In the genomic region with DNA sequence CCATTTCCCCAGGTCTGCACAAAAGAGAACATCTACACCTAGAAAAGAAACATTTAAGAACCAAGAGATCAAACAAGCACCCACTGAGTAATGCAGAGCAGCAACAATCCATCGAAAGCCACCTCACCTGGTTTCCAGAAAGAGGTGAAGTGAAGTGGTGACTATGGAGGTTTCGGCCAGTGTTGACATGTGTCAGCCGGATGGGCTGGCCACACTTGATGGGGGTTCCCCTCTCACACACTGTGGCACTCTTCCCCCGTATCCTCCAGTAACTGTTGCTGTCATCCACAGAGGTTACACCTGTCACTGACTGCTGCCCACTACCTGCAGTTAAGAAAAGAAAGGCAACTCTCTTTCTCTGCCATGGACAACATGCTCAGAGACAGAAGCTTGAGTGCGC, we compare ENCODE assay signal across 1 cellular context.
TF ChIP-seq lines count a peak whose summit lies in the region.

No MANE protein-coding gene starts in this region.

TF ChIP-seq in GM23338, 12 proteins besides CTCF, POLR2A, EP300 and RAD21:
- TF ChIP-seq ZNF331 (CRISPR knock-in tag; IDR thresholded peaks at IDR 0.05; ENCODE audit: low read depth) (no peak), NANOG (IDR thresholded peaks at IDR 0.05; ENCODE audit: borderline replicate concordance) (no peak), JUNB (IDR thresholded peaks at IDR 0.05; ENCODE audit: unreplicated experiment) (no peak), POLR2AphosphoS5 (IDR thresholded peaks at IDR 0.05; ENCODE audit: low read depth) (no peak), EZH2 (IDR thresholded peaks at IDR 0.05; ENCODE audit: low read depth, unreplicated experiment) (no peak), EZH2phosphoT487 (IDR thresholded peaks at IDR 0.05; ENCODE audit: unreplicated experiment) (no peak), STAT1 (IDR thresholded peaks at IDR 0.05; ENCODE audit: unreplicated experiment) (no peak), CREB1 (CRISPR knock-in tag; IDR thresholded peaks at IDR 0.05; ENCODE audit: low read depth) (no peak), ZNF114 (CRISPR knock-in tag; IDR thresholded peaks at IDR 0.05) (no peak)
- TF ChIP-seq, protein P1, sequence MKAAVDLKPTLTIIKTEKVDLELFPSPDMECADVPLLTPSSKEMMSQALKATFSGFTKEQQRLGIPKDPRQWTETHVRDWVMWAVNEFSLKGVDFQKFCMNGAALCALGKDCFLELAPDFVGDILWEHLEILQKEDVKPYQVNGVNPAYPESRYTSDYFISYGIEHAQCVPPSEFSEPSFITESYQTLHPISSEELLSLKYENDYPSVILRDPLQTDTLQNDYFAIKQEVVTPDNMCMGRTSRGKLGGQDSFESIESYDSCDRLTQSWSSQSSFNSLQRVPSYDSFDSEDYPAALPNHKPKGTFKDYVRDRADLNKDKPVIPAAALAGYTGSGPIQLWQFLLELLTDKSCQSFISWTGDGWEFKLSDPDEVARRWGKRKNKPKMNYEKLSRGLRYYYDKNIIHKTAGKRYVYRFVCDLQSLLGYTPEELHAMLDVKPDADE (IDR thresholded peaks at IDR 0.05) = no peak
- TF ChIP-seq, protein P2, sequence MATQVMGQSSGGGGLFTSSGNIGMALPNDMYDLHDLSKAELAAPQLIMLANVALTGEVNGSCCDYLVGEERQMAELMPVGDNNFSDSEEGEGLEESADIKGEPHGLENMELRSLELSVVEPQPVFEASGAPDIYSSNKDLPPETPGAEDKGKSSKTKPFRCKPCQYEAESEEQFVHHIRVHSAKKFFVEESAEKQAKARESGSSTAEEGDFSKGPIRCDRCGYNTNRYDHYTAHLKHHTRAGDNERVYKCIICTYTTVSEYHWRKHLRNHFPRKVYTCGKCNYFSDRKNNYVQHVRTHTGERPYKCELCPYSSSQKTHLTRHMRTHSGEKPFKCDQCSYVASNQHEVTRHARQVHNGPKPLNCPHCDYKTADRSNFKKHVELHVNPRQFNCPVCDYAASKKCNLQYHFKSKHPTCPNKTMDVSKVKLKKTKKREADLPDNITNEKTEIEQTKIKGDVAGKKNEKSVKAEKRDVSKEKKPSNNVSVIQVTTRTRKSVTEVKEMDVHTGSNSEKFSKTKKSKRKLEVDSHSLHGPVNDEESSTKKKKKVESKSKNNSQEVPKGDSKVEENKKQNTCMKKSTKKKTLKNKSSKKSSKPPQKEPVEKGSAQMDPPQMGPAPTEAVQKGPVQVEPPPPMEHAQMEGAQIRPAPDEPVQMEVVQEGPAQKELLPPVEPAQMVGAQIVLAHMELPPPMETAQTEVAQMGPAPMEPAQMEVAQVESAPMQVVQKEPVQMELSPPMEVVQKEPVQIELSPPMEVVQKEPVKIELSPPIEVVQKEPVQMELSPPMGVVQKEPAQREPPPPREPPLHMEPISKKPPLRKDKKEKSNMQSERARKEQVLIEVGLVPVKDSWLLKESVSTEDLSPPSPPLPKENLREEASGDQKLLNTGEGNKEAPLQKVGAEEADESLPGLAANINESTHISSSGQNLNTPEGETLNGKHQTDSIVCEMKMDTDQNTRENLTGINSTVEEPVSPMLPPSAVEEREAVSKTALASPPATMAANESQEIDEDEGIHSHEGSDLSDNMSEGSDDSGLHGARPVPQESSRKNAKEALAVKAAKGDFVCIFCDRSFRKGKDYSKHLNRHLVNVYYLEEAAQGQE (IDR thresholded peaks at IDR 0.05; ENCODE audit: unreplicated experiment) = no peak
- TF ChIP-seq, protein P3, sequence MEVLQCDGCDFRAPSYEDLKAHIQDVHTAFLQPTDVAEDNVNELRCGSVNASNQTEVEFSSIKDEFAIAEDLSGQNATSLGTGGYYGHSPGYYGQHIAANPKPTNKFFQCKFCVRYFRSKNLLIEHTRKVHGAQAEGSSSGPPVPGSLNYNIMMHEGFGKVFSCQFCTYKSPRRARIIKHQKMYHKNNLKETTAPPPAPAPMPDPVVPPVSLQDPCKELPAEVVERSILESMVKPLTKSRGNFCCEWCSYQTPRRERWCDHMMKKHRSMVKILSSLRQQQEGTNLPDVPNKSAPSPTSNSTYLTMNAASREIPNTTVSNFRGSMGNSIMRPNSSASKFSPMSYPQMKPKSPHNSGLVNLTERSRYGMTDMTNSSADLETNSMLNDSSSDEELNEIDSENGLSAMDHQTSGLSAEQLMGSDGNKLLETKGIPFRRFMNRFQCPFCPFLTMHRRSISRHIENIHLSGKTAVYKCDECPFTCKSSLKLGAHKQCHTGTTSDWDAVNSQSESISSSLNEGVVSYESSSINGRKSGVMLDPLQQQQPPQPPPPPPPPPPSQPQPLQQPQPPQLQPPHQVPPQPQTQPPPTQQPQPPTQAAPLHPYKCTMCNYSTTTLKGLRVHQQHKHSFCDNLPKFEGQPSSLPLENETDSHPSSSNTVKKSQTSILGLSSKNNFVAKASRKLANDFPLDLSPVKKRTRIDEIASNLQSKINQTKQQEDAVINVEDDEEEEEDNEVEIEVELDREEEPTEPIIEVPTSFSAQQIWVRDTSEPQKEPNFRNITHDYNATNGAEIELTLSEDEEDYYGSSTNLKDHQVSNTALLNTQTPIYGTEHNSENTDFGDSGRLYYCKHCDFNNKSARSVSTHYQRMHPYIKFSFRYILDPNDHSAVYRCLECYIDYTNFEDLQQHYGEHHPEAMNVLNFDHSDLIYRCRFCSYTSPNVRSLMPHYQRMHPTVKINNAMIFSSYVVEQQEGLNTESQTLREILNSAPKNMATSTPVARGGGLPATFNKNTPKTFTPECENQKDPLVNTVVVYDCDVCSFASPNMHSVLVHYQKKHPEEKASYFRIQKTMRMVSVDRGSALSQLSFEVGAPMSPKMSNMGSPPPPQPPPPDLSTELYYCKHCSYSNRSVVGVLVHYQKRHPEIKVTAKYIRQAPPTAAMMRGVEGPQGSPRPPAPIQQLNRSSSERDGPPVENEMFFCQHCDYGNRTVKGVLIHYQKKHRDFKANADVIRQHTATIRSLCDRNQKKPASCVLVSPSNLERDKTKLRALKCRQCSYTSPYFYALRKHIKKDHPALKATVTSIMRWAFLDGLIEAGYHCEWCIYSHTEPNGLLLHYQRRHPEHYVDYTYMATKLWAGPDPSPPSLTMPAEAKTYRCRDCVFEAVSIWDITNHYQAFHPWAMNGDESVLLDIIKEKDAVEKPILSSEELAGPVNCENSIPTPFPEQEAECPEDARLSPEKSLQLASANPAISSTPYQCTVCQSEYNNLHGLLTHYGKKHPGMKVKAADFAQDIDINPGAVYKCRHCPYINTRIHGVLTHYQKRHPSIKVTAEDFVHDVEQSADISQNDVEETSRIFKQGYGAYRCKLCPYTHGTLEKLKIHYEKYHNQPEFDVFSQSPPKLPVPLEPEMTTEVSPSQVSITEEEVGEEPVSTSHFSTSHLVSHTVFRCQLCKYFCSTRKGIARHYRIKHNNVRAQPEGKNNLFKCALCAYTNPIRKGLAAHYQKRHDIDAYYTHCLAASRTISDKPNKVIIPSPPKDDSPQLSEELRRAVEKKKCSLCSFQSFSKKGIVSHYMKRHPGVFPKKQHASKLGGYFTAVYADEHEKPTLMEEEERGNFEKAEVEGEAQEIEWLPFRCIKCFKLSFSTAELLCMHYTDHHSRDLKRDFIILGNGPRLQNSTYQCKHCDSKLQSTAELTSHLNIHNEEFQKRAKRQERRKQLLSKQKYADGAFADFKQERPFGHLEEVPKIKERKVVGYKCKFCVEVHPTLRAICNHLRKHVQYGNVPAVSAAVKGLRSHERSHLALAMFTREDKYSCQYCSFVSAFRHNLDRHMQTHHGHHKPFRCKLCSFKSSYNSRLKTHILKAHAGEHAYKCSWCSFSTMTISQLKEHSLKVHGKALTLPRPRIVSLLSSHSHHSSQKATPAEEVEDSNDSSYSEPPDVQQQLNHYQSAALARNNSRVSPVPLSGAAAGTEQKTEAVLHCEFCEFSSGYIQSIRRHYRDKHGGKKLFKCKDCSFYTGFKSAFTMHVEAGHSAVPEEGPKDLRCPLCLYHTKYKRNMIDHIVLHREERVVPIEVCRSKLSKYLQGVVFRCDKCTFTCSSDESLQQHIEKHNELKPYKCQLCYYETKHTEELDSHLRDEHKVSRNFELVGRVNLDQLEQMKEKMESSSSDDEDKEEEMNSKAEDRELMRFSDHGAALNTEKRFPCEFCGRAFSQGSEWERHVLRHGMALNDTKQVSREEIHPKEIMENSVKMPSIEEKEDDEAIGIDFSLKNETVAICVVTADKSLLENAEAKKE (CRISPR knock-in tag; IDR thresholded peaks at IDR 0.05) = no peak
TF ChIP-seq in GM23338: peak in this region for 0.
